In the genomic region with DNA sequence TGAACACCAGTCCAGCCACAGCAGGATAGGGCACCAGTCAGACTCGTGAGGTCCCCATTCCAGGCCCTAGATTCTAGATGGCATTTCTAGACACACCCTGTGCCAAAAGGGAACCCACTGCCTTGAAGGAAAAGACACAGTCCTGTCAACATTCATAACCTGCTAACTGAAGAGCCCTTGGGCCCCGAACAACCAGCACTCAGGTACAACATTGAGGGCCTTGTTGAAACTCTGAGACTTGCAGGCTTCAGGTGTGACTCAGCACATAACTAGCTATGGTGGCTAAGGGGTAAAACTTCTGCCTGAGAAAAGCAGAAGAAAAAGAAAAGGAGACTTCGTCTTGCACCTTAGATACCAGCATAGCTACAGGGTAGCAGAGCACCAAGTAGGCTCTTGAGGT, we compare ENCODE assay signal across 1 cellular context.
TF ChIP-seq lines count a peak whose summit lies in the region.

No MANE protein-coding gene starts in this region.

TF ChIP-seq in IMR-90, 13 proteins besides CTCF, POLR2A, EP300 and RAD21:
- TF ChIP-seq ELK1 (IDR thresholded peaks at IDR 0.05; ENCODE audit: borderline replicate concordance, low read depth, low read length) (no peak), RCOR1 (IDR thresholded peaks at IDR 0.05; ENCODE audit: insufficient replicate concordance, low read length) (no peak), NFE2L2 (IDR thresholded peaks at IDR 0.05; ENCODE audit: low read depth, low read length) (peak; percentile 33; the same call in 1 of the 2 replicates)
